Comparison of ENCODE assay signal across 21 cellular contexts in the genomic region with DNA sequence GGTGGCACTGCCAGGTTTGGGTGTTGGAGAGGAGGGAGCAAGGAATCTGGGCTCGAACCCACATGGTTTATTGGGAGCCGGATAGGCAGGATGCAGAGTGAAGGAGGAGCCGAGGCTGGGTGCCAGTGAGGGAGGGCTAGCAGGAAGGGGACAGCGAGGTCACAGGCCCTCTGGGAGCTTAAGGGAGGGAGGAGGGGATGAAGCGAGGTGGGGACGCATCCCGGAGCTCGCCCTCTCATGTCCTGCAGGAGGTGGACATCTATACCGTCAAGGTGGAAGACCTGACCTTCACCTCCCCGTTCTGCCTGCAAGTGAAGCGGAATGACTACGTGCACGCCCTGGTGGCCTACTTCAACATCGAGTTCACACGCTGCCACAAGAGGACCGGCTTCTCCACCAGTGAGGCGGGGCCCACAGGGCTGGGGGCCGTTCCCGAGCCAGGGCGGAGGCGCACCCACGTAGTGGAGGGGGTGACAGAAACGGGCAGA. TPM values are rescaled to one million over a fixed set of nuclear protein-coding genes. Genes with fewer than 3 reads are reported as not detected.
DNase-seq lines count a peak whose midpoint lies in the region; ATAC-seq, FAIRE-seq and TF ChIP-seq lines count a peak whose summit lies in the region.
"Had no signal": no experiment of that assay in that cellular context is flagged by ENCODE, and none has a peak within 500 bp of the region (broad histone marks: within the 10 kb centered on the region; RNA-seq: fewer than 3 reads in every experiment).

No MANE protein-coding gene starts in this region.

- H3K27me3 Mint-ChIP-seq in activated naive CD8-positive, alpha-beta T cell treated with anti-CD3 and anti-CD28 coated beads for 36 hours, result peaks cover 7% of the 10 kb centered on the region
- peaks cover 7% of the 10 kb centered on the region for H3K27me3 Mint-ChIP-seq in activated naive CD8-positive, alpha-beta T cell treated with anti-CD3 and anti-CD28 coated beads, Interleukin-2, amount 50 U/mL, for 24 hours
- H3K27me3 Mint-ChIP-seq in brain, result peaks cover 9% of the 10 kb centered on the region

- H3K9me3 ChIP-seq in thyroid gland, result no peaks in the 10 kb centered on the region
- H3K9me3 ChIP-seq: BLaER1, psoas muscle had no signal

- H3K27ac Mint-ChIP-seq in activated naive CD8-positive, alpha-beta T cell treated with anti-CD3 and anti-CD28 coated beads for 36 hours, result no peak overlapping the region
- H3K27ac Mint-ChIP-seq in activated naive CD8-positive, alpha-beta T cell treated with anti-CD3 and anti-CD28 coated beads, Interleukin-2, amount 50 U/mL, for 24 hours, result no peak overlapping the region
- H3K27ac Mint-ChIP-seq in brain, result peak overlapping the region in 4 of 5 experiments; percentile 38 to 67 (median 56)
- H3K27ac Mint-ChIP-seq in stimulated activated effector memory CD8-positive, alpha-beta T cell treated with anti-CD3 and anti-CD28 coated beads, Interleukin-12 subunit alpha, Interleukin-12 subunit beta, amount 100 ng/mL, for 72 hours, result peak overlapping the region; percentile 70

- no peak for TF ChIP-seq POLR2A in thyroid gland (IDR thresholded peaks at IDR 0.05)

- H3K4me1 ChIP-seq in thyroid gland, result peaks cover under 1 to 17% of the 10 kb centered on the region in 2 donors

- peak overlapping the region; percentile 30 for H3K4me3 Mint-ChIP-seq in activated naive CD8-positive, alpha-beta T cell treated with anti-CD3 and anti-CD28 coated beads for 36 hours
- H3K4me3 Mint-ChIP-seq in activated naive CD8-positive, alpha-beta T cell treated with anti-CD3 and anti-CD28 coated beads, Interleukin-2, amount 50 U/mL, for 24 hours, result no peak overlapping the region
- H3K4me3 Mint-ChIP-seq in brain, result no peak overlapping the region
- no peak overlapping the region for H3K4me3 Mint-ChIP-seq in stimulated activated effector memory CD8-positive, alpha-beta T cell treated with anti-CD3 and anti-CD28 coated beads, Interleukin-12 subunit alpha, Interleukin-12 subunit beta, amount 100 ng/mL, for 72 hours

- H3K9me3 Mint-ChIP-seq in activated naive CD8-positive, alpha-beta T cell treated with anti-CD3 and anti-CD28 coated beads for 36 hours, result no peaks in the 10 kb centered on the region
- no peaks in the 10 kb centered on the region for H3K9me3 Mint-ChIP-seq in activated naive CD8-positive, alpha-beta T cell treated with anti-CD3 and anti-CD28 coated beads, Interleukin-2, amount 50 U/mL, for 24 hours
- peaks cover 0 to 4% (median 0%) of the 10 kb centered on the region in 5 experiments for H3K9me3 Mint-ChIP-seq in brain
- no peaks in the 10 kb centered on the region for H3K9me3 Mint-ChIP-seq in stimulated activated effector memory CD8-positive, alpha-beta T cell treated with anti-CD3 and anti-CD28 coated beads, Interleukin-12 subunit alpha, Interleukin-12 subunit beta, amount 100 ng/mL, for 72 hours

- H3K27ac ChIP-seq in thyroid gland (no peak overlapping the region), caudate nucleus (ENCODE audit: low read depth, low read length) (no peak overlapping the region)
- H3K27ac ChIP-seq: BLaER1, psoas muscle had no signal

- H3K4me3 ChIP-seq in H7 (ENCODE audit: insufficient read depth, low read depth, low read length), result no peak overlapping the region
- H3K4me3 ChIP-seq in thyroid gland (replicated peaks in 1 of 3), result no peak overlapping the region
- H3K4me3 ChIP-seq: BLaER1, psoas muscle, smooth muscle cell had no signal

- H3K27me3 ChIP-seq in H7 (ENCODE audit: control insufficient read depth, insufficient read depth, low read length) (no peaks in the 10 kb centered on the region), thyroid gland (no peaks in the 10 kb centered on the region)

- H3K36me3 Mint-ChIP-seq in activated naive CD8-positive, alpha-beta T cell treated with anti-CD3 and anti-CD28 coated beads for 36 hours, result peaks cover 51% of the 10 kb centered on the region
- H3K36me3 Mint-ChIP-seq in activated naive CD8-positive, alpha-beta T cell treated with anti-CD3 and anti-CD28 coated beads, Interleukin-2, amount 50 U/mL, for 24 hours (ENCODE audit: low read depth), result peaks cover 55% of the 10 kb centered on the region
- H3K36me3 Mint-ChIP-seq in brain, result peaks cover 44% of the 10 kb centered on the region
- H3K36me3 Mint-ChIP-seq in stimulated activated effector memory CD8-positive, alpha-beta T cell treated with anti-CD3 and anti-CD28 coated beads, Interleukin-12 subunit alpha, Interleukin-12 subunit beta, amount 100 ng/mL, for 72 hours, result peaks cover 94% of the 10 kb centered on the region

- 81 to 87% methylated on average over 15 to 23 of the region's 23 CpGs for WGBS in thyroid gland, 2 donors

- no peak for DNase-seq in activated naive CD8-positive, alpha-beta T cell treated with anti-CD3 and anti-CD28 coated beads for 36 hours
- no peak for DNase-seq in activated naive CD8-positive, alpha-beta T cell treated with anti-CD3 and anti-CD28 coated beads, Interleukin-2, amount 50 U/mL, for 24 hours
- DNase-seq in H7, result peak; percentile 58
- DNase-seq in stimulated activated effector memory CD8-positive, alpha-beta T cell treated with anti-CD3 and anti-CD28 coated beads, Interleukin-12 subunit alpha, Interleukin-12 subunit beta, amount 100 ng/mL, for 72 hours (ENCODE audit: low spot score in 2 of 2), result no peak
- DNase-seq in thyroid gland, result no peak
- no peak for DNase-seq in urothelium cell line (ENCODE audit: low spot score)
- no peak for DNase-seq in caudate nucleus (lab: John Stamatoyannopoulos, UW)
- DNase-seq: activated CD4-positive, alpha-beta T cell treated with anti-CD3 and anti-CD28 coated beads, Interleukin-2, amount 50 U/mL, for 4 hours; activated gamma-delta T cell; anterior cingulate cortex; NCI-H187 treated with DMSO at 0.1 percent for 48 hours; NCI-H2227 treated with DMSO at 0.1 percent for 48 hours; NCI-H82; psoas muscle; stimulated activated CD4-positive, alpha-beta T cell treated with anti-CD3 and anti-CD28 coated beads, Interleukin-4, amount 100 ng/mL, for 24 hours had no signal

- no peak for FAIRE-seq in urothelium cell line (lab: Jason Lieb, UNC)
- FAIRE-seq: colon, GM19239 had no signal

- H3K4me1 Mint-ChIP-seq in activated naive CD8-positive, alpha-beta T cell treated with anti-CD3 and anti-CD28 coated beads for 36 hours, result peaks cover 32% of the 10 kb centered on the region
- H3K4me1 Mint-ChIP-seq in activated naive CD8-positive, alpha-beta T cell treated with anti-CD3 and anti-CD28 coated beads, Interleukin-2, amount 50 U/mL, for 24 hours, result peaks cover 32% of the 10 kb centered on the region
- peaks cover 38% of the 10 kb centered on the region for H3K4me1 Mint-ChIP-seq in brain
- H3K4me1 Mint-ChIP-seq in stimulated activated effector memory CD8-positive, alpha-beta T cell treated with anti-CD3 and anti-CD28 coated beads, Interleukin-12 subunit alpha, Interleukin-12 subunit beta, amount 100 ng/mL, for 72 hours, result peaks cover 51% of the 10 kb centered on the region

- peaks cover 36% of the 10 kb centered on the region for H3K36me3 ChIP-seq in H7 (replicated peaks; ENCODE audit: control insufficient read depth, insufficient read depth, low read length)
- H3K36me3 ChIP-seq in thyroid gland, result peaks cover 42 to 60% of the 10 kb centered on the region in 2 donors

- TF ChIP-seq CTCF in brain (conservative IDR thresholded peaks at IDR 0.05) (no peak), thyroid gland (IDR thresholded peaks at IDR 0.05) (no peak)

- intact Hi-C loops in thyroid gland (cut with DNase I), result no loop called here

- no peak for ATAC-seq in activated naive CD8-positive, alpha-beta T cell treated with anti-CD3 and anti-CD28 coated beads, Interleukin-2, amount 50 U/mL, for 24 hours
- ATAC-seq in stimulated activated effector memory CD8-positive, alpha-beta T cell treated with anti-CD3 and anti-CD28 coated beads, Interleukin-12 subunit alpha, Interleukin-12 subunit beta, amount 100 ng/mL, for 72 hours, result no peak
- ATAC-seq: left lobe of liver, psoas muscle had no signal

RNA-seq across cellular contexts. Expression of a gene that starts 3.5 kb away (rescaled TPM):
- 10 to 100 TPM in 1 of 2 experiments, 1 to 10 TPM in 1; 9.5 to 12.0 TPM for total RNA-seq in activated naive CD8-positive, alpha-beta T cell treated with anti-CD3 and anti-CD28 coated beads for 36 hours
- 1.4 and 1.8 TPM in 2 replicates for total RNA-seq in H7 (2014; rRNA removed; shearing (Covaris generic))
- polyA plus RNA-seq in brain (ENCODE audit: insufficient read depth, low read depth, low replicate concordance), result 1.7 TPM
- total RNA-seq in thyroid gland, result 1 to 10 TPM in 1 of 4 donors, under 1 TPM in 2, not detected in 1; 0.38 to 2.7 (median 0.45) TPM

RNA-seq across cellular contexts. Expression of a gene that starts 5.0 kb away (rescaled TPM):
- 1 to 10 TPM in 1 of 2 experiments, under 1 TPM in 1; 0.89 to 1.1 TPM for total RNA-seq in activated naive CD8-positive, alpha-beta T cell treated with anti-CD3 and anti-CD28 coated beads for 36 hours
- total RNA-seq in H7 (2014; rRNA removed; shearing (Covaris generic)), result 25.8 and 28.9 TPM in 2 replicates
- polyA plus RNA-seq in brain (ENCODE audit: insufficient read depth, low read depth, low replicate concordance), result 65.1 TPM
- total RNA-seq in thyroid gland, result 1 to 10 TPM; 1.9 to 3.9 (median 2.6) TPM

RNA-seq across cellular contexts. Expression of a gene that starts 8.8 kb away (rescaled TPM):
- 100 to 1,000 TPM; 538 to 547 TPM for total RNA-seq in activated naive CD8-positive, alpha-beta T cell treated with anti-CD3 and anti-CD28 coated beads for 36 hours
- total RNA-seq in H7 (2014; rRNA removed; shearing (Covaris generic)), result 690 and 848 TPM in 2 replicates
- polyA plus RNA-seq in brain (ENCODE audit: insufficient read depth, low read depth, low replicate concordance), result 243 TPM
- 100 to 1,000 TPM; 117 to 156 (median 139) TPM for total RNA-seq in thyroid gland

RNA-seq across cellular contexts. Expression of a gene that starts 20.2 kb away (rescaled TPM):
- 10 to 100 TPM; 74.1 to 81.9 TPM for total RNA-seq in activated naive CD8-positive, alpha-beta T cell treated with anti-CD3 and anti-CD28 coated beads for 36 hours
- 34.3 and 42.5 TPM in 2 replicates for total RNA-seq in H7 (2014; rRNA removed; shearing (Covaris generic))
- 11.5 TPM for polyA plus RNA-seq in brain (ENCODE audit: insufficient read depth, low read depth, low replicate concordance)
- 1 to 10 TPM; 4.7 to 8.1 (median 7.2) TPM for total RNA-seq in thyroid gland

RNA-seq across cellular contexts. Expression of a gene that starts 20.2 kb away (rescaled TPM):
- 100 to 1,000 TPM in 1 of 2 experiments, 10 to 100 TPM in 1; 94.5 to 105 TPM for total RNA-seq in activated naive CD8-positive, alpha-beta T cell treated with anti-CD3 and anti-CD28 coated beads for 36 hours
- 107 and 108 TPM in 2 replicates for total RNA-seq in H7 (2014; rRNA removed; shearing (Covaris generic))
- polyA plus RNA-seq in brain (ENCODE audit: insufficient read depth, low read depth, low replicate concordance), result 80.8 TPM
- total RNA-seq in thyroid gland, result 10 to 100 TPM; 41.5 to 62.5 (median 52.3) TPM

Comparison
In these comparisons a context has a peak if more than half of its experiments do, and no peak if none do; other contexts are left out.
1. H3K27ac Mint-ChIP-seq: peak in brain (4 of 5) and stimulated activated effector memory CD8-positive, alpha-beta T cell treated with anti-CD3 and anti-CD28 coated beads, Interleukin-12 subunit alpha, Interleukin-12 subunit beta, amount 100 ng/mL, for 72 hours (single experiment); none in activated naive CD8-positive, alpha-beta T cell treated with anti-CD3 and anti-CD28 coated beads for 36 hours (single experiment) and activated naive CD8-positive, alpha-beta T cell treated with anti-CD3 and anti-CD28 coated beads, Interleukin-2, amount 50 U/mL, for 24 hours (single experiment).